Comparison of ENCODE assay signal across 19 cellular contexts in genomic region chr14:64089920-64090319, GRCh38.
DNase-seq lines count a peak whose midpoint lies in the region; FAIRE-seq and TF ChIP-seq lines count a peak whose summit lies in the region.
"Had no signal": no experiment of that assay in that cellular context is flagged by ENCODE, and none has a peak within 500 bp of the region (broad histone marks: within the 10 kb centered on the region; RNA-seq: fewer than 3 reads in every experiment).

No MANE protein-coding gene starts in this region.

- TF ChIP-seq CTCF in bronchial epithelial cell (IDR thresholded peaks at IDR 0.05; ENCODE audit: insufficient read depth, low read length, severe bottlenecking) = no peak

- peak; percentile 51 for DNase-seq in ELF-1 (ENCODE audit: low read depth, low spot score)
- peak; percentile 30 for DNase-seq in MG63
- DNase-seq in bronchial epithelial cell (ENCODE audit: low read depth) = peak; percentile 41
- DNase-seq in islet precursor cell = peak; percentile 60
- DNase-seq in NCI-H774 (lab: John Stamatoyannopoulos, UW) = no peak
- DNase-seq in stimulated activated CD4-positive, alpha-beta T cell treated with anti-CD3 and anti-CD28 coated beads, Interleukin-4, amount 100 ng/mL, for 1 hour = no peak
- DNase-seq in activated naive CD4-positive, alpha-beta T cell (lab: John Stamatoyannopoulos, UW) = no peak
- DNase-seq in pons (ENCODE audit: low spot score) = no peak
- DNase-seq: activated CD4-positive, alpha-beta T cell treated with anti-CD3 and anti-CD28 coated beads, Interleukin-2, amount 50 U/mL, for 4 hours; activated T-cell treated with anti-CD3 and anti-CD28 coated beads, Interleukin-2, amount 50 U/mL, for 4 hours; CD4-positive, alpha-beta memory T cell; DND-41; effector CD8-positive, alpha-beta T cell; left lung; MV-4-11; NK-92 treated with Interleukin-12 subunit alpha and Interleukin-12 subunit beta, amount 100 ng/mL, for 24 hours; stimulated activated CD4-positive, alpha-beta T cell treated with anti-CD3 and anti-CD28 coated beads, Interleukin-2, amount 100 ng/mL, for 24 hours; substantia nigra had no signal

- H3K9me3 ChIP-seq in MG63 = no peaks in the 10 kb centered on the region
- H3K9me3 ChIP-seq: left lung had no signal

- H3K4me3 ChIP-seq in MG63 = no peak overlapping the region
- no peak overlapping the region for H3K4me3 ChIP-seq in bronchial epithelial cell (ENCODE audit: low read depth, low read length)
- H3K4me3 ChIP-seq: hepatocyte, left lung had no signal

- no peak for FAIRE-seq in bronchial epithelial cell (lab: Jason Lieb, UNC)

- no peaks in the 10 kb centered on the region for H3K36me3 ChIP-seq in MG63
- H3K36me3 ChIP-seq in bronchial epithelial cell (ENCODE audit: control insufficient read depth, insufficient read depth, low read length) = no peaks in the 10 kb centered on the region

- H3K27me3 ChIP-seq in MG63 (no peaks in the 10 kb centered on the region), bronchial epithelial cell (ENCODE audit: control insufficient read depth, insufficient read depth, low read length) (no peaks in the 10 kb centered on the region)
- H3K27me3 ChIP-seq: hepatocyte, left lung had no signal

Comparison
In these comparisons a context has a peak if more than half of its experiments do, and no peak if none do; other contexts are left out.
1. DNase-seq: peak in ELF-1 (single experiment), MG63 (single experiment), bronchial epithelial cell (single experiment) and islet precursor cell (single experiment); none in NCI-H774 (single experiment), stimulated activated CD4-positive, alpha-beta T cell treated with anti-CD3 and anti-CD28 coated beads, Interleukin-4, amount 100 ng/mL, for 1 hour (single experiment), activated naive CD4-positive, alpha-beta T cell (0 of 4) and pons (single experiment).